Comparison of ENCODE assay signal across 9 cellular contexts in the genomic region with DNA sequence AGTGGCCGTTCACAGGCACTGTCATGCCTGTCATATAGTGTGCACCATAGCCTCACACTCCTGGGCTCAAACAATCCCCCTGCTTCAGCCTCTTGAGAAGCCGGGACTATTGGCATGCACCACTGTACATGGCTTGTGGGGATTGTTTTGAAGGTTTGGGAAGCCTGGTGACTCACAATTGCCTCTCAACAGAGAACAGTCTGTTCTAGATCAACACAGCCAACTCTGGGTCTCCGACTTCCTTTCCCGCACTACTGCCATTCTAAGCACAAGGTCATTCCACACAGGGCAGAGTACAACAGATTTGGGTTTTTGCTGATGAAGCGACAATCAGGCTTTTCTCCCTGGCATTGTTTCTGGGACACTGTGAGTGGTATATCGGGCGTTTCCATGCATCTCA. TPM values are rescaled to one million over a fixed set of nuclear protein-coding genes. Genes with fewer than 3 reads are reported as not detected.
DNase-seq lines count a peak whose midpoint lies in the region; ATAC-seq, FAIRE-seq and TF ChIP-seq lines count a peak whose summit lies in the region.
"Had no signal": no experiment of that assay in that cellular context is flagged by ENCODE, and none has a peak within 500 bp of the region (broad histone marks: within the 10 kb centered on the region; RNA-seq: fewer than 3 reads in every experiment).

No MANE protein-coding gene starts in this region.

- peak; percentile 74 for TF ChIP-seq EP300 in transverse colon (IDR thresholded peaks at IDR 0.05; ENCODE audit: low read depth)

- H3K9me3 ChIP-seq in muscle layer of duodenum (ENCODE audit: control insufficient read depth in 1 of 2, low read length in 2 of 2): no peaks in the 10 kb centered on the region
- no peaks in the 10 kb centered on the region for H3K9me3 ChIP-seq in transverse colon
- H3K9me3 ChIP-seq in neuronal stem cell (replicated peaks in 1 of 2; ENCODE audit: control insufficient read depth in 2 of 2, insufficient read depth in 1 of 2, low read depth in 1 of 2, low read length in 2 of 2): peaks cover 0 to 13% of the 10 kb centered on the region in 2 donors

- no peaks in the 10 kb centered on the region for H3K27me3 ChIP-seq in muscle layer of duodenum (ENCODE audit: low read depth, low read length)
- no peaks in the 10 kb centered on the region for H3K27me3 ChIP-seq in transverse colon
- H3K27me3 ChIP-seq in neuronal stem cell (ENCODE audit: control insufficient read depth in 3 of 3, insufficient read depth in 3 of 3, low read depth in 1 of 3, low read length in 3 of 3): no peaks in the 10 kb centered on the region

- H3K4me3 ChIP-seq in muscle layer of duodenum (ENCODE audit: low read depth in 1 of 2, low read length in 2 of 2): no peak overlapping the region
- no peak overlapping the region for H3K4me3 ChIP-seq in transverse colon
- no peak overlapping the region for H3K4me3 ChIP-seq in neuronal stem cell (ENCODE audit: low read length in 2 of 2)

- in situ Hi-C loops in transverse colon (cut with MboI; ENCODE audit: low pct_ligation_motif_present in 1 of 4, low pct_unique_long_range_greater_than_20kb in 1 of 4, low sequenced_read_pairs in 3 of 4): no loop called here

- no peak overlapping the region for H3K4me2 ChIP-seq in neuronal stem cell (ENCODE audit: insufficient read depth, low read length, poor library complexity, severe bottlenecking)

- no peak for FAIRE-seq in D721Med (lab: Jason Lieb, UNC)

- H3K4ac ChIP-seq in neuronal stem cell (ENCODE audit: low read length): no peak overlapping the region

- H2BK15ac ChIP-seq in neuronal stem cell (ENCODE audit: low read length): no peak overlapping the region

- H2BK5ac ChIP-seq in neuronal stem cell (ENCODE audit: low read length): no peak overlapping the region

- no peak overlapping the region for H3K23ac ChIP-seq in neuronal stem cell (ENCODE audit: low read depth, low read length, poor library complexity)

- no peak for ATAC-seq in HG02588 (IDR thresholded peaks at IDR 0.05; ENCODE audit: unreplicated experiment)
- no peak for ATAC-seq in GM21825 (IDR thresholded peaks at IDR 0.05; ENCODE audit: unreplicated experiment)

- no peak overlapping the region for H4K91ac ChIP-seq in neuronal stem cell (ENCODE audit: low read depth, low read length, poor library complexity)

- TF ChIP-seq CTCF in transverse colon (IDR thresholded peaks at IDR 0.05) (no peak), D721Med (IDR thresholded peaks at IDR 0.05; ENCODE audit: insufficient read depth, missing control alignments) (no peak)

- H2AFZ ChIP-seq in neuronal stem cell (ENCODE audit: low read length): no peak overlapping the region

- peaks cover 2% of the 10 kb centered on the region for H3K79me1 ChIP-seq in neuronal stem cell (ENCODE audit: low read depth, low read length)

- no peak overlapping the region for H3K14ac ChIP-seq in neuronal stem cell (ENCODE audit: low read length)

- no peak for TF ChIP-seq POLR2A in transverse colon (IDR thresholded peaks at IDR 0.05)

- 70 to 82% methylated on average over 2 to 7 of the region's 7 CpGs for WGBS in transverse colon (ENCODE audit: low coverage in 1 of 2), 2 donors
- no CpG with 5 or more reads among the region's 7 CpGs for WGBS in neuronal stem cell (ENCODE audit: extremely low coverage in 2 of 2, insufficient read length in 2 of 2, insufficient replicate concordance in 1 of 2), 2 donors

- no peak overlapping the region for H3K9ac ChIP-seq in neuronal stem cell (ENCODE audit: low read depth, low read length, poor library complexity)

- intact Hi-C loops in transverse colon (cut with DNase I; ENCODE audit: low total_unique reads): no loop called here

- H3K27ac ChIP-seq in muscle layer of duodenum (ENCODE audit: low read length) (peak overlapping the region; percentile 27), transverse colon (peak overlapping the region; percentile 49 to 76 (median 68)), neuronal stem cell (replicated peaks; ENCODE audit: low read length) (no peak overlapping the region)

- H2BK120ac ChIP-seq in neuronal stem cell (ENCODE audit: low read depth, low read length): no peak overlapping the region

- DNase-seq in amygdala (lab: John Stamatoyannopoulos, UW): peak in 32 of 56 donors; percentile 4 to 76 (median 25)
- DNase-seq in fibroblast of the conjunctiva (ENCODE audit: low read depth): peak; percentile 83
- DNase-seq in transverse colon: peak; percentile 23
- no peak for DNase-seq in neuronal stem cell (ENCODE audit: low spot score)
- no peak for DNase-seq in D721Med (ENCODE audit: insufficient read length, low spot score)
- DNase-seq: NCI-H2029 had no signal

- H4K8ac ChIP-seq in neuronal stem cell (ENCODE audit: low read depth, low read length): no peak overlapping the region

- H3K36me3 ChIP-seq in muscle layer of duodenum (ENCODE audit: control insufficient read depth in 1 of 2, insufficient read depth in 2 of 2, low read length in 2 of 2) (no peaks in the 10 kb centered on the region), transverse colon (no peaks in the 10 kb centered on the region), neuronal stem cell (replicated peaks in 1 of 2; ENCODE audit: control insufficient read depth in 2 of 2, insufficient read depth in 2 of 2, low read length in 2 of 2) (peaks cover 2 to 55% of the 10 kb centered on the region in 2 donors)

- H3K4me1 ChIP-seq in muscle layer of duodenum (ENCODE audit: control insufficient read depth in 1 of 2, insufficient read depth in 2 of 2, low read length in 2 of 2) (no peaks in the 10 kb centered on the region), transverse colon (peaks cover 0 to 9% (median 3%) of the 10 kb centered on the region in 4 donors), neuronal stem cell (ENCODE audit: control insufficient read depth in 2 of 2, insufficient read depth in 1 of 2, low read depth in 1 of 2, low read length in 2 of 2) (no peaks in the 10 kb centered on the region)

- no peak overlapping the region for H3K18ac ChIP-seq in neuronal stem cell (ENCODE audit: low read length)

- no peak overlapping the region for H2AK5ac ChIP-seq in neuronal stem cell (ENCODE audit: low read depth, low read length)

- H2BK12ac ChIP-seq in neuronal stem cell (ENCODE audit: low read length): no peak overlapping the region

RNA-seq across cellular contexts. Expression of a gene that starts 15.5 kb away (rescaled TPM):
- total RNA-seq in transverse colon: 100 to 1,000 TPM in 1 of 4 donors, 10 to 100 TPM in 2, 1 to 10 TPM in 1; 10.0 to 113 (median 34.7) TPM
- polyA plus RNA-seq in neuronal stem cell (2013, experiment 1 of 2): 22.2 TPM
- 22.1 TPM for polyA plus RNA-seq in neuronal stem cell (2013, experiment 2 of 2)

Comparison
In these comparisons a context has a peak if more than half of its experiments do, and no peak if none do; other contexts are left out.
1. DNase-seq: peak in amygdala (32 of 56), fibroblast of the conjunctiva (single experiment) and transverse colon (single experiment); none in neuronal stem cell (single experiment) and D721Med (single experiment).